In genomic region chr1:7644906-7645750, GRCh38 we compare ENCODE assay signal across 10 cellular contexts.
DNase-seq lines count a peak whose midpoint lies in the region; ATAC-seq and TF ChIP-seq lines count a peak whose summit lies in the region.
"Had no signal": no experiment of that assay in that cellular context is flagged by ENCODE, and none has a peak within 500 bp of the region (broad histone marks: within the 10 kb centered on the region; RNA-seq: fewer than 3 reads in every experiment).

No MANE protein-coding gene starts in this region.

- H3K4me1 ChIP-seq in mucosa of descending colon (ENCODE audit: low read depth) (no peaks in the 10 kb centered on the region), ascending aorta (no peaks in the 10 kb centered on the region)

- TF ChIP-seq CTCF in mucosa of descending colon (IDR thresholded peaks at IDR 0.05) = no peak
- TF ChIP-seq CTCF in ascending aorta (IDR thresholded peaks at IDR 0.05) = no peak
- TF ChIP-seq CTCF in GM20000 (IDR thresholded peaks at IDR 0.05; ENCODE audit: extremely low read depth, missing control alignments) = no peak

- H3K27ac ChIP-seq in ascending aorta = no peak overlapping the region
- H3K27ac ChIP-seq: cardiac muscle cell had no signal

- intact Hi-C loops in mucosa of descending colon (cut with DNase I, micrococcal nuclease) = loop anchor here in 1 of 2 donors (5.0 kb wide), 1 partner anchor 603 kb away; no protein-coding TSS in a partner anchor
- intact Hi-C loops in ascending aorta (cut with DNase I) = loop anchor here (5.0 kb wide), 1 partner anchor 603 kb away; no protein-coding TSS in a partner anchor

- H3K9me3 ChIP-seq in mucosa of descending colon (no peaks in the 10 kb centered on the region), ascending aorta (no peaks in the 10 kb centered on the region)

- no peak overlapping the region for H3K4me3 ChIP-seq in mucosa of descending colon
- H3K4me3 ChIP-seq in ascending aorta = no peak overlapping the region
- H3K4me3 ChIP-seq: cardiac muscle cell had no signal

- ATAC-seq in mucosa of descending colon (peak; percentile 79), HG02973 (IDR thresholded peaks at IDR 0.05; ENCODE audit: unreplicated experiment) (no peak)

- H3K36me3 ChIP-seq in mucosa of descending colon (ENCODE audit: low read depth) = no peaks in the 10 kb centered on the region
- H3K36me3 ChIP-seq in ascending aorta = no peaks in the 10 kb centered on the region
- H3K36me3 ChIP-seq: cardiac muscle cell had no signal

- H3K27me3 ChIP-seq in ascending aorta = no peaks in the 10 kb centered on the region
- H3K27me3 ChIP-seq: cardiac muscle cell had no signal

- peak; percentile 87 for DNase-seq in DMS53 treated with DMSO at 0.1 percent for 48 hours (lab: John Stamatoyannopoulos, UW; ENCODE audit: unreplicated experiment)
- peak; percentile 91 for DNase-seq in NCI-H2196 treated with DMSO at 0.1 percent for 48 hours (lab: John Stamatoyannopoulos, UW; ENCODE audit: unreplicated experiment)
- DNase-seq in cerebellum (ENCODE audit: low spot score) = peak; percentile 73
- DNase-seq in mucosa of descending colon = peak; percentile 69 to 77 (median 69)
- DNase-seq in kidney glomerular epithelial cell (lab: John Stamatoyannopoulos, UW) = no peak
- DNase-seq in ascending aorta (ENCODE audit: low spot score in 2 of 2) = no peak
- DNase-seq in GM20000 (ENCODE audit: low spot score) = no peak
- DNase-seq: activated CD4-positive, alpha-beta T cell treated with anti-CD3 and anti-CD28 coated beads, Interleukin-2, amount 50 U/mL, for 4 hours had no signal

Comparison
In these comparisons a context has a peak if more than half of its experiments do, and no peak if none do; other contexts are left out.
1. DNase-seq: peak in DMS53 treated with DMSO at 0.1 percent for 48 hours (single experiment), NCI-H2196 treated with DMSO at 0.1 percent for 48 hours (single experiment), cerebellum (single experiment) and mucosa of descending colon (3 of 3); none in kidney glomerular epithelial cell (single experiment), ascending aorta (0 of 2) and GM20000 (single experiment).